ENCODE assay signal across 1 cellular context in genomic region chr1:40825430-40825778, GRCh38.
TF ChIP-seq lines count a peak whose summit lies in the region.

No MANE protein-coding gene starts in this region.

TF ChIP-seq in HepG2, 621 proteins besides CTCF, POLR2A, EP300 and RAD21:
- TF ChIP-seq ZNF629 (CRISPR knock-in tag; conservative IDR thresholded peaks at IDR 0.05) (no peak), UBTF (CRISPR knock-in tag; IDR thresholded peaks at IDR 0.05) (peak; percentile 36; the same call in 1 of the 2 replicates), DPF2 (CRISPR knock-in tag; IDR thresholded peaks at IDR 0.05; ENCODE audit: borderline replicate concordance, low read depth) (no peak), ZNF746 (CRISPR knock-in tag; IDR thresholded peaks at IDR 0.05) (no peak), ARID2 (CRISPR knock-in tag; IDR thresholded peaks at IDR 0.05; ENCODE audit: borderline replicate concordance) (no peak), ZSCAN21 (CRISPR knock-in tag; IDR thresholded peaks at IDR 0.05; ENCODE audit: borderline replicate concordance) (no peak), ZMYM4 (CRISPR knock-in tag; IDR thresholded peaks at IDR 0.05) (0 out of 2 replicates have a peak, but pooled peaks have one; percentile 11), ZNF230 (CRISPR knock-in tag; IDR thresholded peaks at IDR 0.05) (no peak), ZNF883 (CRISPR knock-in tag; IDR thresholded peaks at IDR 0.05; ENCODE audit: not compliant biosample characterization) (no peak), SOX5 (CRISPR knock-in tag; IDR thresholded peaks at IDR 0.05; ENCODE audit: borderline replicate concordance) (no peak), ZNF687 (CRISPR knock-in tag; IDR thresholded peaks at IDR 0.05) (peak; percentile 38; the same call in 1 of the 2 replicates), ZNF768 (CRISPR knock-in tag; IDR thresholded peaks at IDR 0.05) (peak; percentile 6; the same call in 1 of the 2 replicates), CREB1 (IDR thresholded peaks at IDR 0.05) (no peak), CREB1 (CRISPR knock-in tag; IDR thresholded peaks at IDR 0.05) (no peak), ZNF263 (CRISPR knock-in tag; IDR thresholded peaks at IDR 0.05) (peak; percentile 28; the same call in 1 of the 2 replicates), GPN1 (CRISPR knock-in tag; IDR thresholded peaks at IDR 0.05; ENCODE audit: borderline replicate concordance) (no peak), ZNF138 (CRISPR knock-in tag; IDR thresholded peaks at IDR 0.05; ENCODE audit: low read depth) (no peak), TFDP2 (CRISPR knock-in tag; IDR thresholded peaks at IDR 0.05) (no peak), ISL2 (CRISPR knock-in tag; IDR thresholded peaks at IDR 0.05) (no peak), ZBTB33 (CRISPR knock-in tag; IDR thresholded peaks at IDR 0.05) (no peak), CHD2 (IDR thresholded peaks at IDR 0.05; ENCODE audit: low read depth, low read length) (no peak), ZMYM2 (CRISPR knock-in tag; IDR thresholded peaks at IDR 0.05) (no peak), PRMT3 (CRISPR knock-in tag; IDR thresholded peaks at IDR 0.05; ENCODE audit: borderline replicate concordance, low read depth) (no peak), NONO (IDR thresholded peaks at IDR 0.05) (no peak), NONO (CRISPR knock-in tag; conservative IDR thresholded peaks at IDR 0.05) (no peak)
